Comparison of ENCODE assay signal across 8 cellular contexts in the genomic region with DNA sequence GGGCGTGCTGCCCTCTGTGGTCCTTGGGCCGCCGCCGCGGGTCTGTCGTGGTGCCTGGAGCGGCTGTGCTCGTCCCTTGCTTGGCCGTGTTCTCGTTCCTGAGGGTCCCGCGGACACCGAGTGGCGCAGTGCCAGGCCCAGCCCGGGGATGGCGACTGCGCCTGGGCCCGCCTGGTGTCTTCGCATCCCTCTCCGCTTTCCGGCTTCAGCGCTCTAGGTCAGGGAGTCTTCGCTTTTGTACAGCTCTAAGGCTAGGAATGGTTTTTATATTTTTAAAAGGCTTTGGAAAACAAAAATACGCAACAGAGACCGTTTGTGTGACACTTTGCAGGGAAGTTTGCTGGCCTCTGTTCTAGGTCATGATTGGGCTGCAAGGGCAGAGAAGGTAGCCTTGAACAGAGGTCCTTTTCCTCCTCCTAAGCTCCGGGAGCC. TPM values are rescaled to one million over a fixed set of nuclear protein-coding genes. Genes with fewer than 3 reads are reported as not detected.
DNase-seq lines count a peak whose midpoint lies in the region; ATAC-seq and TF ChIP-seq lines count a peak whose summit lies in the region.

No MANE protein-coding gene starts in this region.

- no peaks in the 10 kb centered on the region for H3K9me3 ChIP-seq in duodenal mucosa (ENCODE audit: control insufficient read depth in 1 of 2, low read length in 2 of 2)
- H3K9me3 ChIP-seq in mesenchymal stem cell (ENCODE audit: control insufficient read depth, low read length): no peaks in the 10 kb centered on the region
- no peaks in the 10 kb centered on the region for H3K9me3 ChIP-seq in tibial nerve

- peak overlapping the region; percentile 87 to 88 for H3K4me3 ChIP-seq in duodenal mucosa (ENCODE audit: low read depth in 1 of 2, low read length in 2 of 2)
- peak overlapping the region; percentile 70 to 82 for H3K4me3 ChIP-seq in mesenchymal stem cell (ENCODE audit: insufficient read depth in 1 of 2, low read depth in 1 of 2, low read length in 2 of 2)
- H3K4me3 ChIP-seq in tibial nerve: peak overlapping the region; percentile 78 to 93 (median 84)

- peak overlapping the region; percentile 88 for H3K27ac ChIP-seq in duodenal mucosa (ENCODE audit: low read depth, low read length)
- H3K27ac ChIP-seq in mesenchymal stem cell (ENCODE audit: low read length, poor library complexity, severe bottlenecking): peak overlapping the region; percentile 57
- H3K27ac ChIP-seq in tibial nerve: peak overlapping the region; percentile 74 to 96 (median 94)

- H3K18ac ChIP-seq in mesenchymal stem cell (ENCODE audit: low read depth in 1 of 2, low read length in 2 of 2): peak overlapping the region in 1 of 2 experiments; percentile 73

- H4K91ac ChIP-seq in mesenchymal stem cell (ENCODE audit: low read length): peak overlapping the region; percentile 16

- peaks cover 2% of the 10 kb centered on the region for H3K79me1 ChIP-seq in mesenchymal stem cell (replicated peaks; ENCODE audit: low read length, poor library complexity, severe bottlenecking)

- DNase-seq in C1 segment of cervical spinal cord (lab: John Stamatoyannopoulos, UW): peak in 8 of 14 donors; percentile 38 to 61 (median 52)
- DNase-seq in RPMI7951 (ENCODE audit: low read depth): peak; percentile 38
- peak; percentile 37 for DNase-seq in mesenchymal stem cell
- no peak for DNase-seq in tibial nerve (ENCODE audit: low spot score in 2 of 2)
- DNase-seq in mesenteric fat pad (ENCODE audit: low spot score): no peak

- H3K4me1 ChIP-seq in duodenal mucosa (ENCODE audit: control insufficient read depth in 1 of 2, insufficient read depth in 2 of 2, low read length in 2 of 2): peaks cover 30 to 36% of the 10 kb centered on the region in 2 donors
- peaks cover 5% of the 10 kb centered on the region for H3K4me1 ChIP-seq in mesenchymal stem cell (ENCODE audit: control insufficient read depth, insufficient read depth, low read depth, low read length)
- H3K4me1 ChIP-seq in tibial nerve: peaks cover 0 to 51% (median 19%) of the 10 kb centered on the region in 4 donors

- no peak for TF ChIP-seq CTCF in tibial nerve (IDR thresholded peaks at IDR 0.05)

- no peak overlapping the region for H2BK15ac ChIP-seq in mesenchymal stem cell (ENCODE audit: low read depth, poor library complexity, severe bottlenecking)

- H3K27me3 ChIP-seq in duodenal mucosa (ENCODE audit: control insufficient read depth in 1 of 2, insufficient read depth in 2 of 2, low read length in 2 of 2) (no peaks in the 10 kb centered on the region), mesenchymal stem cell (ENCODE audit: control insufficient read depth in 1 of 2, insufficient read depth in 1 of 2, low read length in 2 of 2) (no peaks in the 10 kb centered on the region), tibial nerve (no peaks in the 10 kb centered on the region)

- no peak for TF ChIP-seq EP300 in tibial nerve (IDR thresholded peaks at IDR 0.05)

- H2BK12ac ChIP-seq in mesenchymal stem cell (ENCODE audit: low read length in 2 of 2): no peak overlapping the region

- H2AFZ ChIP-seq in mesenchymal stem cell (ENCODE audit: low read depth, low read length): peak overlapping the region; percentile 1

- no peak overlapping the region for H2AK5ac ChIP-seq in mesenchymal stem cell (ENCODE audit: low read length, severe bottlenecking)

- peak overlapping the region; percentile 82 for H4K8ac ChIP-seq in mesenchymal stem cell (ENCODE audit: low read length)

- peak overlapping the region in 1 of 2 experiments; percentile 84 for H3K4ac ChIP-seq in mesenchymal stem cell (ENCODE audit: low read depth in 1 of 2, low read length in 2 of 2)

- no peak overlapping the region for H2BK5ac ChIP-seq in mesenchymal stem cell (ENCODE audit: low read depth, low read length, poor library complexity, severe bottlenecking)

- H3K14ac ChIP-seq in mesenchymal stem cell (ENCODE audit: low read length in 2 of 2): peak overlapping the region in 1 of 2 experiments; percentile 74

- ATAC-seq in GM18868 (IDR thresholded peaks at IDR 0.05; ENCODE audit: unreplicated experiment) (peak; percentile 25), HG03066 (IDR thresholded peaks at IDR 0.05; ENCODE audit: low read depth, unreplicated experiment) (peak; percentile 46)

- peak overlapping the region in 1 of 2 experiments; percentile 86 for H3K23ac ChIP-seq in mesenchymal stem cell (ENCODE audit: low read length in 2 of 2)

- H3K4me2 ChIP-seq in mesenchymal stem cell (ENCODE audit: low read length, poor library complexity, severe bottlenecking): peak overlapping the region; percentile 82

- no peak for TF ChIP-seq POLR2A in tibial nerve (IDR thresholded peaks at IDR 0.05)

- peaks cover 0 to 13% of the 10 kb centered on the region in 2 donors for H3K36me3 ChIP-seq in duodenal mucosa (ENCODE audit: control insufficient read depth in 1 of 2, insufficient read depth in 2 of 2, low read length in 2 of 2)
- H3K36me3 ChIP-seq in mesenchymal stem cell (ENCODE audit: control insufficient read depth in 1 of 2, insufficient read depth in 2 of 2, low read depth in 1 of 2, low read length in 2 of 2): peaks cover 8 to 24% of the 10 kb centered on the region in 2 experiments
- peaks cover 0 to 24% (median 0%) of the 10 kb centered on the region in 3 donors for H3K36me3 ChIP-seq in tibial nerve

- peak overlapping the region; percentile 69 to 76 for H3K9ac ChIP-seq in duodenal mucosa (ENCODE audit: low read depth in 1 of 2, low read length in 2 of 2)
- H3K9ac ChIP-seq in mesenchymal stem cell (ENCODE audit: low read length): peak overlapping the region; percentile 96

- peak overlapping the region; percentile 61 for H2BK120ac ChIP-seq in mesenchymal stem cell (ENCODE audit: low read depth, low read length)

- under 1% methylated on average over 25 of the region's 26 CpGs for WGBS in mesenchymal stem cell
- 0 to 1% methylated on average over 25 to 26 of the region's 26 CpGs for WGBS in tibial nerve, 2 donors

RNA-seq across cellular contexts. Expression of a gene that starts 0.7 kb away (rescaled TPM):
- 330 and 388 TPM in 2 replicates for total RNA-seq in RPMI7951 (2014; rRNA removed; shearing (Covaris generic))
- 241 TPM for polyA plus RNA-seq in mesenchymal stem cell (2013, experiment 1 of 2)
- 262 TPM for polyA plus RNA-seq in mesenchymal stem cell (2013, experiment 2 of 2)
- total RNA-seq in tibial nerve (100 to 1,000 TPM; 129 to 222 (median 185) TPM), mesenteric fat pad (258 TPM)

Comparison
In these comparisons a context has a peak if more than half of its experiments do, and no peak if none do; other contexts are left out.
1. DNase-seq: peak in C1 segment of cervical spinal cord (8 of 14), RPMI7951 (single experiment) and mesenchymal stem cell (single experiment); none in tibial nerve (0 of 2) and mesenteric fat pad (single experiment).
2. Peak in every context shown above with its lines, with median percentiles within 50 percentile points of each other: H3K27ac ChIP-seq and H3K4me3 ChIP-seq.